8 cellular contexts compared by ENCODE assay signal in genomic region chr17:8376302-8377067, GRCh38.
DNase-seq lines count a peak whose midpoint lies in the region; ATAC-seq, FAIRE-seq and TF ChIP-seq lines count a peak whose summit lies in the region.

TSS of gene KRABD2 (minus strand) at chr17:8376704.

- peak within 1 kb of the TSS; percentile 63 for H3K27ac ChIP-seq in HL-60 (replicated peaks)
- peak within 1 kb of the TSS; percentile 86 for H3K27ac ChIP-seq in H1 (ENCODE audit: low read depth, low read length)
- peak within 1 kb of the TSS; percentile 77 for H3K27ac ChIP-seq in mesendoderm (ENCODE audit: low read depth, low read length)

- peaks cover 52% of the 10 kb centered on the region for H3K36me3 Mint-ChIP-seq in activated CD8-positive, alpha-beta memory T cell treated with anti-CD3 and anti-CD28 coated beads, Interleukin-2, amount 10 ng/mL, durations not matched to agents 7 days and 5 days

- POLR2A ChIA-PET in BJ (lab: Charles Lee) (no interaction called here), H1 (lab: Charles Lee; ENCODE audit: partially characterized antibody) (interaction anchor here (0.5 to 4.3 kb wide), 39 partner anchors 9 to 292 kb away, joined by 3 to 66 read pairs (median 5); partner anchors contain the start of genes ARHGEF15, AURKB, CTC1 and ODF4)

- H3K4ac ChIP-seq in H1 (replicated peaks; ENCODE audit: insufficient read length, low read depth, low read length) (peak within 1 kb of the TSS; percentile 59), mesendoderm (ENCODE audit: low read depth, low read length) (peak within 1 kb of the TSS; percentile 84)

- peak within 1 kb of the TSS; percentile 30 for H4K91ac ChIP-seq in H1 (replicated peaks; ENCODE audit: insufficient read length, low read length)

- H3K18ac ChIP-seq in H1 (ENCODE audit: extremely low read depth, low read length) (peak within 1 kb of the TSS; percentile 66; the same call in 1 of the 2 replicates), mesendoderm (ENCODE audit: low read length) (no peak within 1 kb of the TSS)

- no peak for FAIRE-seq in H1 (lab: Jason Lieb, UNC)

- H3K79me2 ChIP-seq in H1 (ENCODE audit: control insufficient read depth in 1 of 2, insufficient read depth in 2 of 2, low read length in 2 of 2) (peaks cover 6 to 25% of the 10 kb centered on the region in 2 experiments; a peak in 3 of 4 replicates), mesendoderm (ENCODE audit: control insufficient read depth, insufficient read depth, low read length) (peaks cover 15% of the 10 kb centered on the region)

- no peaks in the 10 kb centered on the region for H3K9me3 Mint-ChIP-seq in activated CD8-positive, alpha-beta memory T cell treated with anti-CD3 and anti-CD28 coated beads, Interleukin-2, amount 10 ng/mL, durations not matched to agents 7 days and 5 days (ENCODE audit: low read depth)

- H3K79me1 ChIP-seq in H1 (ENCODE audit: low read depth, low read length): 0 out of 2 replicates have a peak, but pooled peaks cover 2% of the 10 kb centered on the region
- peaks cover 4% of the 10 kb centered on the region for H3K79me1 ChIP-seq in mesendoderm (ENCODE audit: low read length)

- peak within 1 kb of the TSS; percentile 84 for H3K4me3 ChIP-seq in BJ (ENCODE audit: low read depth, low read length)
- peak within 1 kb of the TSS; percentile 32 for H3K4me3 ChIP-seq in HL-60 (replicated peaks; ENCODE audit: insufficient read depth, low read length)
- peak within 1 kb of the TSS; percentile 48 to 84 (median 72) for H3K4me3 ChIP-seq in H1 (ENCODE audit: extremely low read depth in 1 of 4, insufficient read depth in 2 of 4, low read depth in 3 of 4, low read length in 4 of 4)
- H3K4me3 ChIP-seq in mesendoderm (ENCODE audit: low read length): peak within 1 kb of the TSS; percentile 65

- TF ChIP-seq EP300 in H1 (IDR thresholded peaks at IDR 0.05; ENCODE audit: borderline replicate concordance in 1 of 2, low read depth in 2 of 2, low read length in 2 of 2): peak in 1 of 2 experiments; percentile 66; a peak in 1 of 3 replicates

- H3K4me1 ChIP-seq in H1 (replicated peaks in 1 of 4; ENCODE audit: control insufficient read depth in 3 of 4, insufficient read depth in 4 of 4, low read length in 3 of 4) (peaks cover 0 to 15% (median 2%) of the 10 kb centered on the region in 4 experiments; a peak in 4 of 7 replicates), mesendoderm (ENCODE audit: control insufficient read depth, low read depth, low read length) (peaks cover 1% of the 10 kb centered on the region)

- H3K27me3 ChIP-seq in BJ (ENCODE audit: control insufficient read depth, insufficient read depth, low read length) (no peaks in the 10 kb centered on the region), HL-60 (ENCODE audit: insufficient read depth, poor library complexity, severe bottlenecking) (no peaks in the 10 kb centered on the region), H1 (replicated peaks in 1 of 4; ENCODE audit: control insufficient read depth in 3 of 4, extremely low read depth in 1 of 4, insufficient read depth in 3 of 4, low read length in 3 of 4) (no peaks in the 10 kb centered on the region), mesendoderm (ENCODE audit: insufficient read depth, low read length, poor library complexity) (no peaks in the 10 kb centered on the region)

- H3K27me3 Mint-ChIP-seq in activated CD8-positive, alpha-beta memory T cell treated with anti-CD3 and anti-CD28 coated beads, Interleukin-2, amount 10 ng/mL, durations not matched to agents 7 days and 5 days: no peaks in the 10 kb centered on the region

- H3K4me2 ChIP-seq in H1 (ENCODE audit: insufficient read depth in 1 of 2, low read depth in 2 of 2, low read length in 2 of 2) (peak within 1 kb of the TSS; percentile 85 to 90), mesendoderm (ENCODE audit: low read length) (peak within 1 kb of the TSS; percentile 28)

- TF ChIP-seq RAD21 in H1 (IDR thresholded peaks at IDR 0.05 in 1 of 2, conservative IDR thresholded peaks at IDR 0.05 in 1 of 2; ENCODE audit: low read depth in 2 of 2, low read length in 2 of 2): peak; percentile 13 to 32; a peak in 3 of 4 replicates

- H4K5ac ChIP-seq in H1 (ENCODE audit: insufficient read length, low read depth, low read length): peak within 1 kb of the TSS; percentile 90
- H4K5ac ChIP-seq in mesendoderm (ENCODE audit: low read length): no peak within 1 kb of the TSS

- 8% methylated on average over 38 of the region's 41 CpGs; no CpG with 5 or more reads in 1 of the 2 experiments for WGBS in H1 (ENCODE audit: extremely low coverage in 1 of 2, insufficient coverage in 1 of 2, insufficient read length in 1 of 2, insufficient replicate concordance in 2 of 2, low coverage in 1 of 2, low lambda C conversion rate in 2 of 2, missing lambda C conversion rate in 1 of 2), 2 experiments
- no CpG with 5 or more reads among the region's 41 CpGs for WGBS in mesendoderm (ENCODE audit: extremely low coverage, insufficient coverage, low lambda C conversion rate)

- peaks cover 10 to 13% of the 10 kb centered on the region in 2 experiments for H4K20me1 ChIP-seq in H1 (replicated peaks in 1 of 2; ENCODE audit: control insufficient read depth in 1 of 2, insufficient read depth in 2 of 2, low read length in 2 of 2)

- no peak within 1 kb of the TSS for H2BK15ac ChIP-seq in H1 (ENCODE audit: low read length)
- no peak within 1 kb of the TSS for H2BK15ac ChIP-seq in mesendoderm (replicated peaks; ENCODE audit: low read depth)

- H2BK12ac ChIP-seq in H1 (ENCODE audit: low read depth, low read length): peak within 1 kb of the TSS; percentile 77

- H2BK120ac ChIP-seq in H1 (replicated peaks; ENCODE audit: low read depth, low read length): no peak within 1 kb of the TSS
- H2BK120ac ChIP-seq in mesendoderm (ENCODE audit: low read depth, low read length): no peak within 1 kb of the TSS

- H4K8ac ChIP-seq in H1 (ENCODE audit: extremely low read depth, insufficient read depth, low read length) (peak within 1 kb of the TSS; percentile 92; the same call in 1 of the 2 replicates), mesendoderm (ENCODE audit: low read depth, low read length) (no peak within 1 kb of the TSS)

- H3K9ac ChIP-seq in H1 (replicated peaks in 1 of 4; ENCODE audit: extremely low read depth in 1 of 4, low read depth in 3 of 4, low read length in 3 of 4) (peak within 1 kb of the TSS; percentile 81 to 91 (median 88)), mesendoderm (ENCODE audit: low read length) (peak within 1 kb of the TSS; percentile 94)

- H3K56ac ChIP-seq in H1 (replicated peaks; ENCODE audit: insufficient read length, low read depth, low read length): no peak within 1 kb of the TSS
- peak within 1 kb of the TSS; percentile 99 for H3K56ac ChIP-seq in mesendoderm (ENCODE audit: low read length)

- DNase-seq in BJ (ENCODE audit: low read depth) (peak; percentile 34), HL-60 (ENCODE audit: low read depth in 1 of 2, low spot score in 1 of 2) (peak; percentile 57 to 79), NK-92 (lab: John Stamatoyannopoulos, UW; ENCODE audit: unreplicated experiment) (peak; percentile 29), H1 (ENCODE audit: low read depth in 1 of 2, low spot score in 2 of 2) (peak; percentile 82 to 95), mesendoderm (peak; percentile 95)
- peak; percentile 94 for DNase-seq in activated CD8-positive, alpha-beta memory T cell treated with anti-CD3 and anti-CD28 coated beads, Interleukin-2, amount 10 ng/mL, durations not matched to agents 7 days and 5 days
- DNase-seq in stimulated activated CD8-positive, alpha-beta memory T cell treated with anti-CD3 and anti-CD28 coated beads, Interleukin-12 subunit alpha, Interleukin-12 subunit beta, amount 100 ng/mL, for 24 hours (ENCODE audit: extremely low read depth): peak; percentile 75

- peak within 1 kb of the TSS; percentile 86 for H3K27ac Mint-ChIP-seq in activated CD8-positive, alpha-beta memory T cell treated with anti-CD3 and anti-CD28 coated beads, Interleukin-2, amount 10 ng/mL, durations not matched to agents 7 days and 5 days

- peak; percentile 90 for ATAC-seq in GM19324 (IDR thresholded peaks at IDR 0.05; ENCODE audit: low FRiP score, unreplicated experiment)
- peak; percentile 100 for ATAC-seq in activated CD8-positive, alpha-beta memory T cell treated with anti-CD3 and anti-CD28 coated beads, Interleukin-2, amount 10 ng/mL, durations not matched to agents 7 days and 5 days

- CTCF ChIA-PET in BJ (lab: Yijun Ruan, JAX): interaction anchor here (0.8 to 2.4 kb wide), 8 partner anchors 10 to 319 kb away, joined by 3 to 7 read pairs (median 5); no protein-coding TSS in a partner anchor
- CTCF ChIA-PET in activated CD8-positive, alpha-beta memory T cell treated with anti-CD3 and anti-CD28 coated beads, Interleukin-2, amount 10 ng/mL, durations not matched to agents 7 days and 5 days (lab: Charles Lee): interaction anchor here (0.6 to 2.0 kb wide), 18 partner anchors 7 to 369 kb away, joined by 3 to 10 read pairs (median 4); no protein-coding TSS in a partner anchor
- CTCF ChIA-PET in H1 (lab: Charles Lee; ENCODE audit: partially characterized antibody): interaction anchor here (0.8 to 2.0 kb wide), 9 partner anchors 10 to 176 kb away, joined by 3 to 12 read pairs (median 3); no protein-coding TSS in a partner anchor

- peak; percentile 93 to 94 for TF ChIP-seq POLR2A in H1 (IDR thresholded peaks at IDR 0.05; ENCODE audit: control extremely low read depth in 1 of 2, low read depth in 2 of 2, low read length in 2 of 2)

- H2BK20ac ChIP-seq in H1 (ENCODE audit: low read length): no peak within 1 kb of the TSS

- H2BK5ac ChIP-seq in H1 (ENCODE audit: low read depth, low read length) (peak within 1 kb of the TSS; percentile 86), mesendoderm (ENCODE audit: low read length) (peak within 1 kb of the TSS; percentile 83)

- no peak within 1 kb of the TSS; the same call in 1 of the 2 replicates for H2AFZ ChIP-seq in H1 (ENCODE audit: low read length)

- H3K23me2 ChIP-seq in H1 (ENCODE audit: low read depth, low read length): peaks cover 9% of the 10 kb centered on the region

- peak within 1 kb of the TSS; percentile 54 for H3K14ac ChIP-seq in H1 (ENCODE audit: insufficient read length)

- no peaks in the 10 kb centered on the region; a peak in 1 of 4 replicates for H3K9me3 ChIP-seq in H1 (ENCODE audit: insufficient read depth in 2 of 2, low read depth in 1 of 2, low read length in 1 of 2)

- H3K36me3 ChIP-seq in BJ (ENCODE audit: control insufficient read depth, insufficient read depth, low read length): peaks cover 14% of the 10 kb centered on the region
- H3K36me3 ChIP-seq in H1 (ENCODE audit: control insufficient read depth in 2 of 4, insufficient read depth in 4 of 4, low read length in 3 of 4): peaks cover 27 to 50% (median 38%) of the 10 kb centered on the region in 4 experiments
- peaks cover 9% of the 10 kb centered on the region for H3K36me3 ChIP-seq in mesendoderm (ENCODE audit: control insufficient read depth, insufficient read depth, low read length)

- H2AK5ac ChIP-seq in H1 (ENCODE audit: low read depth, low read length) (peak within 1 kb of the TSS; percentile 14; the same call in 1 of the 2 replicates), mesendoderm (ENCODE audit: low read length) (no peak within 1 kb of the TSS)

- peak; percentile 77 for TF ChIP-seq CTCF in BJ (IDR thresholded peaks at IDR 0.05; ENCODE audit: insufficient read depth, low read depth, low read length)
- TF ChIP-seq CTCF in HL-60 (IDR thresholded peaks at IDR 0.05; ENCODE audit: insufficient read depth, low read length): peak; percentile 25
- TF ChIP-seq CTCF in H1 (IDR thresholded peaks at IDR 0.05; ENCODE audit: control extremely low read depth in 1 of 3, insufficient read depth in 1 of 3, low read depth in 1 of 3, low read length in 3 of 3): peak; percentile 68 to 73 (median 72)

- H3K4me1 Mint-ChIP-seq in activated CD8-positive, alpha-beta memory T cell treated with anti-CD3 and anti-CD28 coated beads, Interleukin-2, amount 10 ng/mL, durations not matched to agents 7 days and 5 days: peaks cover 56% of the 10 kb centered on the region

- H3K23ac ChIP-seq in H1 (ENCODE audit: insufficient read length): no peak within 1 kb of the TSS
- H3K23ac ChIP-seq in mesendoderm (ENCODE audit: low read length): no peak within 1 kb of the TSS

- peak within 1 kb of the TSS; percentile 87 for H3K4me3 Mint-ChIP-seq in activated CD8-positive, alpha-beta memory T cell treated with anti-CD3 and anti-CD28 coated beads, Interleukin-2, amount 10 ng/mL, durations not matched to agents 7 days and 5 days

Comparison
In these comparisons a context has a peak if more than half of its experiments do, and no peak if none do; other contexts are left out.
1. Peak in every context shown above with its lines: DNase-seq, ATAC-seq, H3K4me3 ChIP-seq and H3K27ac ChIP-seq.
2. DNase-seq: peak in every context shown above with its lines; median percentile 95 in mesendoderm; 94 in activated CD8-positive, alpha-beta memory T cell treated with anti-CD3 and anti-CD28 coated beads, Interleukin-2, amount 10 ng/mL, durations not matched to agents 7 days and 5 days; 88 in H1; 75 in stimulated activated CD8-positive, alpha-beta memory T cell treated with anti-CD3 and anti-CD28 coated beads, Interleukin-12 subunit alpha, Interleukin-12 subunit beta, amount 100 ng/mL, for 24 hours; 68 in HL-60; 34 in BJ; 29 in NK-92.
3. H3K4me3 ChIP-seq: peak in every context shown above with its lines; median percentile 84 in BJ; 72 in H1; 65 in mesendoderm; 32 in HL-60.
4. CTCF ChIP-seq: peak in every context shown above with its lines; median percentile 77 in BJ; 72 in H1; 25 in HL-60.